ENCODE assay signal across 1 cellular context in genomic region chr4:1708581-1708980, GRCh38.
TF ChIP-seq lines count a peak whose summit lies in the region.

No MANE protein-coding gene starts in this region.

TF ChIP-seq in K562, 482 proteins besides CTCF, POLR2A, EP300 and RAD21:
- TF ChIP-seq HEY1 (CRISPR knock-in tag; IDR thresholded peaks at IDR 0.05; ENCODE audit: borderline replicate concordance): no peak
- TF ChIP-seq NR1H2 (CRISPR knock-in tag; IDR thresholded peaks at IDR 0.05): no peak
- TF ChIP-seq MAFF (IDR thresholded peaks at IDR 0.05; ENCODE audit: low read length): no peak
- no peak for TF ChIP-seq PHB (CRISPR knock-in tag; IDR thresholded peaks at IDR 0.05)
- TF ChIP-seq CTBP1 (IDR thresholded peaks at IDR 0.05; ENCODE audit: borderline replicate concordance): no peak
- no peak for TF ChIP-seq NFE2L1 (tag; IDR thresholded peaks at IDR 0.05; ENCODE audit: borderline replicate concordance, low read depth)
- TF ChIP-seq C11orf30 (IDR thresholded peaks at IDR 0.05; ENCODE audit: low read depth): no peak
- TF ChIP-seq POLR2H (tag; IDR thresholded peaks at IDR 0.05; ENCODE audit: low read depth): no peak
- TF ChIP-seq STAT5B (CRISPR knock-in tag; IDR thresholded peaks at IDR 0.05): no peak
- no peak for TF ChIP-seq SRSF3 (IDR thresholded peaks at IDR 0.05; ENCODE audit: insufficient read depth, low read length)
- no peak for TF ChIP-seq CLOCK (CRISPR knock-in tag; IDR thresholded peaks at IDR 0.05; ENCODE audit: borderline replicate concordance)
- no peak for TF ChIP-seq NFIC (IDR thresholded peaks at IDR 0.05)
- TF ChIP-seq ZNF41 (CRISPR knock-in tag; conservative IDR thresholded peaks at IDR 0.05): no peak
- TF ChIP-seq ZBTB26 (CRISPR knock-in tag; IDR thresholded peaks at IDR 0.05): no peak
- TF ChIP-seq XRCC4 (IDR thresholded peaks at IDR 0.05; ENCODE audit: extremely low read depth, insufficient read depth, insufficient read length): no peak
- no peak for TF ChIP-seq FOXM1 (IDR thresholded peaks at IDR 0.05; ENCODE audit: low read depth)
- TF ChIP-seq FOXM1 (CRISPR knock-in tag; IDR thresholded peaks at IDR 0.05; ENCODE audit: low read depth): no peak
- no peak for TF ChIP-seq RNF219 (CRISPR knock-in tag; IDR thresholded peaks at IDR 0.05)
- no peak for TF ChIP-seq ZNF354B (CRISPR knock-in tag; IDR thresholded peaks at IDR 0.05)
